Comparison of ENCODE assay signal across 17 cellular contexts in the genomic region with DNA sequence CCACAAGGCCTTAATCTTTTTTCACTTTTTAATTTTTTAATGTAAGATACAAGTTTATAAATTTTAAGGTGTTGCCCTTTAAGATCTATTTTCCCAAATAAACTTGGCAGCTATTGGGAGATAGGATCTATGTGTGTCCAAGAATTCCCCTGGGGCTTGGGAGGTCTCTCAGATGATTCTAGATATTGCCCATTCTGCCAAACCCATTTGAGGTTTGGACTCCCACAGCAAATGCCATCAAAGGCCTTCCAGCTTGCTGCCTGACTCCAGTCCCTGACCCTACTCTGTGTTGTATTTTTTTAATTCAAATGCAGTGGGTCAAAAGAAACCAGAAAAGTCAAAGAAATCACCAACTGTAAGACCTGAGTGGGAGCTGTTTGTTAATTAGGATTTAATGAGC.
"Had no signal": no experiment of that assay in that cellular context is flagged by ENCODE, and none has a peak within 500 bp of the region (broad histone marks: within the 10 kb centered on the region; RNA-seq: fewer than 3 reads in every experiment).

No MANE protein-coding gene starts in this region.

- H3K27ac ChIP-seq: gastrocnemius medialis, neutrophil, right lobe of liver, stomach, tibial artery had no signal

- H3K4me1 ChIP-seq: gastrocnemius medialis, right lobe of liver, stomach, tibial artery had no signal

- H3K4me3 ChIP-seq: gastrocnemius medialis, lung, mucosa of descending colon, right lobe of liver, smooth muscle cell, stomach, tibial artery had no signal

- H3K27me3 ChIP-seq: gastrocnemius medialis, neutrophil, right lobe of liver, stomach, tibial artery had no signal

- DNase-seq: cerebellar nuclear complex; cortex of kidney; effector memory CD8-positive, alpha-beta T cell; gastrocnemius medialis; head of caudate nucleus; kidney; mucosa of descending colon; naive B cell; right lobe of liver; stimulated activated CD4-positive, alpha-beta T cell treated with anti-CD3 and anti-CD28 coated beads, Interleukin-2, amount 100 ng/mL, for 24 hours; stimulated activated CD4-positive, alpha-beta T cell treated with anti-CD3 and anti-CD28 coated beads, Interleukin-4, amount 100 ng/mL, for 24 hours; stimulated activated naive CD4-positive, alpha-beta T cell treated with Interleukin-2 at 50 U/mL for 16 hours; stomach; tibial artery had no signal

- H3K9me3 ChIP-seq: gastrocnemius medialis, mucosa of descending colon, neutrophil, right lobe of liver, stomach, tibial artery had no signal

- H3K36me3 ChIP-seq: gastrocnemius medialis, neutrophil, right lobe of liver, stomach, tibial artery had no signal
